Comparison of ENCODE assay signal across 1 cellular context in the genomic region with DNA sequence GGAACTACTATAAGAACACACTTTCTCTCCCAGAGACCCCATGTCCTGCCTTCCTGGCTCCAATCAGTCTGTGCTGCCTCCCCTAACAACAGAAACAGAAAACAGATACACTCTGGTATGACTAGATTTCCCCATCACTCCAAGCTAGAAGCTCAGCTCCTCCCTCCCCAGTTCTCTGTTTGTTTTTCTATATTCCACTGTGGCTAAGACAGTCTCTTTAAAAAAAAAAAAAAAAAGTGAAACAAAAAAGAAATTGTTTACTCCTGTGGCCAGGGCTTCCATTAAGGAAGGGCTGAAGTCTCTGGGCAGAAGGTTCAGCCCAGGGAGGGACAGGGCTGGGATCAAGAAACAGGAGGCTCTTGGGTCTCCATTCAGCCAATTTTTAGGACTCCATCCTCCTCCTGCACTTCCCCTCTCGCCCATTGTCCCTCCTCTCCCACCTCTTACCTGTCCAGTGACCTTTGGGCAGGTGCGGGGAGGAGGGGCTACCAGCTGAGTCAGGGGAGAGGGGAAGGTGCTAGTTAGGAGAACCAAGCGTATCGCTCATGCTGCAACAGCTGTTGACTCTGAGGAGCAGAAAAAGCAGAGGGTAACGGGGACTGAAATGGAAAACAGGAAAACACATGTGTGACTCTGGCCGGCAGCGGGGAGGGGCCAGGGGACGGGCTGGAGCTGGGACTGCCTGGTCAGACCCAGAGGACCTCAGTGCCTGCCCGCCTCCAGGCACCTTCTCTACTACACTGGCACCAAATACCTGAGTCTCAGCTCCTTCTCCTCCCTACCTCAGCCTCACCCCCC.
TF ChIP-seq lines count a peak whose summit lies in the region.

No MANE protein-coding gene starts in this region.

TF ChIP-seq in HepG2, 621 proteins besides CTCF, POLR2A, EP300 and RAD21 (continued from another document and continues in another):
- TF ChIP-seq, protein P1, sequence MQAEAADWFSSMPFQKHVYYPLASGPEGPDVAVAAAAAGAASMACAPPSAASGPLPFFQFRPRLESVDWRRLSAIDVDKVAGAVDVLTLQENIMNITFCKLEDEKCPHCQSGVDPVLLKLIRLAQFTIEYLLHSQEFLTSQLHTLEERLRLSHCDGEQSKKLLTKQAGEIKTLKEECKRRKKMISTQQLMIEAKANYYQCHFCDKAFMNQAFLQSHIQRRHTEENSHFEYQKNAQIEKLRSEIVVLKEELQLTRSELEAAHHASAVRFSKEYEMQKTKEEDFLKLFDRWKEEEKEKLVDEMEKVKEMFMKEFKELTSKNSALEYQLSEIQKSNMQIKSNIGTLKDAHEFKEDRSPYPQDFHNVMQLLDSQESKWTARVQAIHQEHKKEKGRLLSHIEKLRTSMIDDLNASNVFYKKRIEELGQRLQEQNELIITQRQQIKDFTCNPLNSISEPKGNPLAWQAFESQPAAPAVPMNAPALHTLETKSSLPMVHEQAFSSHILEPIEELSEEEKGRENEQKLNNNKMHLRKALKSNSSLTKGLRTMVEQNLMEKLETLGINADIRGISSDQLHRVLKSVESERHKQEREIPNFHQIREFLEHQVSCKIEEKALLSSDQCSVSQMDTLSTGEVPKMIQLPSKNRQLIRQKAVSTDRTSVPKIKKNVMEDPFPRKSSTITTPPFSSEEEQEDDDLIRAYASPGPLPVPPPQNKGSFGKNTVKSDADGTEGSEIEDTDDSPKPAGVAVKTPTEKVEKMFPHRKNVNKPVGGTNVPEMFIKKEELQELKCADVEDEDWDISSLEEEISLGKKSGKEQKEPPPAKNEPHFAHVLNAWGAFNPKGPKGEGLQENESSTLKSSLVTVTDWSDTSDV (CRISPR knock-in tag; IDR thresholded peaks at IDR 0.05) = 0 out of 2 replicates have a peak, but pooled peaks have one; percentile 45
- TF ChIP-seq KDM2A (CRISPR knock-in tag; IDR thresholded peaks at IDR 0.05; ENCODE audit: borderline replicate concordance, low read depth) (peak; percentile 48; the same call in 1 of the 2 replicates), TOE1 (CRISPR knock-in tag; IDR thresholded peaks at IDR 0.05) (no peak), MXD4 (CRISPR knock-in tag; IDR thresholded peaks at IDR 0.05) (0 out of 2 replicates have a peak, but pooled peaks have one; percentile 38), KDM1A (CRISPR knock-in tag; IDR thresholded peaks at IDR 0.05) (0 out of 2 replicates have a peak, but pooled peaks have one; percentile 31), TAF15 (IDR thresholded peaks at IDR 0.05; ENCODE audit: low read depth, low read length, poor library complexity, severe bottlenecking) (no peak), ZKSCAN8 (CRISPR knock-in tag; IDR thresholded peaks at IDR 0.05; ENCODE audit: borderline replicate concordance) (no peak), FOSL2 (CRISPR knock-in tag; IDR thresholded peaks at IDR 0.05) (peak; percentile 65), KLF9 (CRISPR knock-in tag; IDR thresholded peaks at IDR 0.05; ENCODE audit: low read depth) (no peak), FOXC1 (CRISPR knock-in tag; IDR thresholded peaks at IDR 0.05; ENCODE audit: borderline replicate concordance) (peak; percentile 87; the same call in 1 of the 2 replicates), EEA1 (CRISPR knock-in tag; IDR thresholded peaks at IDR 0.05; ENCODE audit: borderline replicate concordance) (no peak), GFI1 (CRISPR knock-in tag; IDR thresholded peaks at IDR 0.05; ENCODE audit: borderline replicate concordance) (no peak), ZFY (CRISPR knock-in tag; IDR thresholded peaks at IDR 0.05) (0 out of 2 replicates have a peak, but pooled peaks have one; percentile 8), RBAK (CRISPR knock-in tag; IDR thresholded peaks at IDR 0.05) (no peak), MTF1 (CRISPR knock-in tag; IDR thresholded peaks at IDR 0.05) (no peak), NFKBIZ (CRISPR knock-in tag; IDR thresholded peaks at IDR 0.05) (no peak), ZNF724P (CRISPR knock-in tag; IDR thresholded peaks at IDR 0.05; ENCODE audit: borderline replicate concordance) (peak; percentile 65; the same call in 1 of the 2 replicates), ZBTB38 (CRISPR knock-in tag; IDR thresholded peaks at IDR 0.05) (peak; percentile 53; the same call in 1 of the 2 replicates), ZNF224 (CRISPR knock-in tag; IDR thresholded peaks at IDR 0.05) (0 out of 2 replicates have a peak, but pooled peaks have one; percentile 21), HHEX (CRISPR knock-in tag; IDR thresholded peaks at IDR 0.05) (0 out of 2 replicates have a peak, but pooled peaks have one; percentile 39), ZBTB7A (CRISPR knock-in tag; IDR thresholded peaks at IDR 0.05) (no peak), FOXP1 (IDR thresholded peaks at IDR 0.05) (no peak), FOXP1 (CRISPR knock-in tag; IDR thresholded peaks at IDR 0.05) (peak; percentile 62), ZNF678 (CRISPR knock-in tag; IDR thresholded peaks at IDR 0.05) (no peak), ZNF556 (CRISPR knock-in tag; IDR thresholded peaks at IDR 0.05; ENCODE audit: borderline replicate concordance) (peak; percentile 76), ZNF577 (CRISPR knock-in tag; IDR thresholded peaks at IDR 0.05; ENCODE audit: borderline replicate concordance, low read depth) (no peak), CHCHD3 (CRISPR knock-in tag; IDR thresholded peaks at IDR 0.05) (no peak)
- TF ChIP-seq, protein P2, sequence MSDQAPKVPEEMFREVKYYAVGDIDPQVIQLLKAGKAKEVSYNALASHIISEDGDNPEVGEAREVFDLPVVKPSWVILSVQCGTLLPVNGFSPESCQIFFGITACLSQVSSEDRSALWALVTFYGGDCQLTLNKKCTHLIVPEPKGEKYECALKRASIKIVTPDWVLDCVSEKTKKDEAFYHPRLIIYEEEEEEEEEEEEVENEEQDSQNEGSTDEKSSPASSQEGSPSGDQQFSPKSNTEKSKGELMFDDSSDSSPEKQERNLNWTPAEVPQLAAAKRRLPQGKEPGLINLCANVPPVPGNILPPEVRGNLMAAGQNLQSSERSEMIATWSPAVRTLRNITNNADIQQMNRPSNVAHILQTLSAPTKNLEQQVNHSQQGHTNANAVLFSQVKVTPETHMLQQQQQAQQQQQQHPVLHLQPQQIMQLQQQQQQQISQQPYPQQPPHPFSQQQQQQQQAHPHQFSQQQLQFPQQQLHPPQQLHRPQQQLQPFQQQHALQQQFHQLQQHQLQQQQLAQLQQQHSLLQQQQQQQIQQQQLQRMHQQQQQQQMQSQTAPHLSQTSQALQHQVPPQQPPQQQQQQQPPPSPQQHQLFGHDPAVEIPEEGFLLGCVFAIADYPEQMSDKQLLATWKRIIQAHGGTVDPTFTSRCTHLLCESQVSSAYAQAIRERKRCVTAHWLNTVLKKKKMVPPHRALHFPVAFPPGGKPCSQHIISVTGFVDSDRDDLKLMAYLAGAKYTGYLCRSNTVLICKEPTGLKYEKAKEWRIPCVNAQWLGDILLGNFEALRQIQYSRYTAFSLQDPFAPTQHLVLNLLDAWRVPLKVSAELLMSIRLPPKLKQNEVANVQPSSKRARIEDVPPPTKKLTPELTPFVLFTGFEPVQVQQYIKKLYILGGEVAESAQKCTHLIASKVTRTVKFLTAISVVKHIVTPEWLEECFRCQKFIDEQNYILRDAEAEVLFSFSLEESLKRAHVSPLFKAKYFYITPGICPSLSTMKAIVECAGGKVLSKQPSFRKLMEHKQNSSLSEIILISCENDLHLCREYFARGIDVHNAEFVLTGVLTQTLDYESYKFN (CRISPR knock-in tag; conservative IDR thresholded peaks at IDR 0.05) = peak; percentile 47; the same call in 1 of the 2 replicates
- TF ChIP-seq, protein P3, sequence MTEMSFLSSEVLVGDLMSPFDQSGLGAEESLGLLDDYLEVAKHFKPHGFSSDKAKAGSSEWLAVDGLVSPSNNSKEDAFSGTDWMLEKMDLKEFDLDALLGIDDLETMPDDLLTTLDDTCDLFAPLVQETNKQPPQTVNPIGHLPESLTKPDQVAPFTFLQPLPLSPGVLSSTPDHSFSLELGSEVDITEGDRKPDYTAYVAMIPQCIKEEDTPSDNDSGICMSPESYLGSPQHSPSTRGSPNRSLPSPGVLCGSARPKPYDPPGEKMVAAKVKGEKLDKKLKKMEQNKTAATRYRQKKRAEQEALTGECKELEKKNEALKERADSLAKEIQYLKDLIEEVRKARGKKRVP (CRISPR knock-in tag; IDR thresholded peaks at IDR 0.05) = peak in 1 of 2 experiments; percentile 25; a peak in 1 of 4 replicates
- TF ChIP-seq, protein P4, sequence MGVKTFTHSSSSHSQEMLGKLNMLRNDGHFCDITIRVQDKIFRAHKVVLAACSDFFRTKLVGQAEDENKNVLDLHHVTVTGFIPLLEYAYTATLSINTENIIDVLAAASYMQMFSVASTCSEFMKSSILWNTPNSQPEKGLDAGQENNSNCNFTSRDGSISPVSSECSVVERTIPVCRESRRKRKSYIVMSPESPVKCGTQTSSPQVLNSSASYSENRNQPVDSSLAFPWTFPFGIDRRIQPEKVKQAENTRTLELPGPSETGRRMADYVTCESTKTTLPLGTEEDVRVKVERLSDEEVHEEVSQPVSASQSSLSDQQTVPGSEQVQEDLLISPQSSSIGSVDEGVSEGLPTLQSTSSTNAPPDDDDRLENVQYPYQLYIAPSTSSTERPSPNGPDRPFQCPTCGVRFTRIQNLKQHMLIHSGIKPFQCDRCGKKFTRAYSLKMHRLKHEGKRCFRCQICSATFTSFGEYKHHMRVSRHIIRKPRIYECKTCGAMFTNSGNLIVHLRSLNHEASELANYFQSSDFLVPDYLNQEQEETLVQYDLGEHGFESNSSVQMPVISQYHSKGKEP (CRISPR knock-in tag; IDR thresholded peaks at IDR 0.05) = no peak
- TF ChIP-seq, protein P5, sequence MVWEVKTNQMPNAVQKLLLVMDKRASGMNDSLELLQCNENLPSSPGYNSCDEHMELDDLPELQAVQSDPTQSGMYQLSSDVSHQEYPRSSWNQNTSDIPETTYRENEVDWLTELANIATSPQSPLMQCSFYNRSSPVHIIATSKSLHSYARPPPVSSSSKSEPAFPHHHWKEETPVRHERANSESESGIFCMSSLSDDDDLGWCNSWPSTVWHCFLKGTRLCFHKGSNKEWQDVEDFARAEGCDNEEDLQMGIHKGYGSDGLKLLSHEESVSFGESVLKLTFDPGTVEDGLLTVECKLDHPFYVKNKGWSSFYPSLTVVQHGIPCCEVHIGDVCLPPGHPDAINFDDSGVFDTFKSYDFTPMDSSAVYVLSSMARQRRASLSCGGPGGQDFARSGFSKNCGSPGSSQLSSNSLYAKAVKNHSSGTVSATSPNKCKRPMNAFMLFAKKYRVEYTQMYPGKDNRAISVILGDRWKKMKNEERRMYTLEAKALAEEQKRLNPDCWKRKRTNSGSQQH (CRISPR knock-in tag; IDR thresholded peaks at IDR 0.05; ENCODE audit: low read depth) = peak; percentile 32; the same call in 1 of the 2 replicates
- TF ChIP-seq, protein P6, sequence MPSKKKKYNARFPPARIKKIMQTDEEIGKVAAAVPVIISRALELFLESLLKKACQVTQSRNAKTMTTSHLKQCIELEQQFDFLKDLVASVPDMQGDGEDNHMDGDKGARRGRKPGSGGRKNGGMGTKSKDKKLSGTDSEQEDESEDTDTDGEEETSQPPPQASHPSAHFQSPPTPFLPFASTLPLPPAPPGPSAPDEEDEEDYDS (CRISPR knock-in tag; IDR thresholded peaks at IDR 0.05) = peak; percentile 15; the same call in 1 of the 2 replicates
- TF ChIP-seq, protein P7, sequence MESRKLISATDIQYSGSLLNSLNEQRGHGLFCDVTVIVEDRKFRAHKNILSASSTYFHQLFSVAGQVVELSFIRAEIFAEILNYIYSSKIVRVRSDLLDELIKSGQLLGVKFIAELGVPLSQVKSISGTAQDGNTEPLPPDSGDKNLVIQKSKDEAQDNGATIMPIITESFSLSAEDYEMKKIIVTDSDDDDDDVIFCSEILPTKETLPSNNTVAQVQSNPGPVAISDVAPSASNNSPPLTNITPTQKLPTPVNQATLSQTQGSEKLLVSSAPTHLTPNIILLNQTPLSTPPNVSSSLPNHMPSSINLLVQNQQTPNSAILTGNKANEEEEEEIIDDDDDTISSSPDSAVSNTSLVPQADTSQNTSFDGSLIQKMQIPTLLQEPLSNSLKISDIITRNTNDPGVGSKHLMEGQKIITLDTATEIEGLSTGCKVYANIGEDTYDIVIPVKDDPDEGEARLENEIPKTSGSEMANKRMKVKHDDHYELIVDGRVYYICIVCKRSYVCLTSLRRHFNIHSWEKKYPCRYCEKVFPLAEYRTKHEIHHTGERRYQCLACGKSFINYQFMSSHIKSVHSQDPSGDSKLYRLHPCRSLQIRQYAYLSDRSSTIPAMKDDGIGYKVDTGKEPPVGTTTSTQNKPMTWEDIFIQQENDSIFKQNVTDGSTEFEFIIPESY (CRISPR knock-in tag; IDR thresholded peaks at IDR 0.05) = no peak
- TF ChIP-seq, protein P8, sequence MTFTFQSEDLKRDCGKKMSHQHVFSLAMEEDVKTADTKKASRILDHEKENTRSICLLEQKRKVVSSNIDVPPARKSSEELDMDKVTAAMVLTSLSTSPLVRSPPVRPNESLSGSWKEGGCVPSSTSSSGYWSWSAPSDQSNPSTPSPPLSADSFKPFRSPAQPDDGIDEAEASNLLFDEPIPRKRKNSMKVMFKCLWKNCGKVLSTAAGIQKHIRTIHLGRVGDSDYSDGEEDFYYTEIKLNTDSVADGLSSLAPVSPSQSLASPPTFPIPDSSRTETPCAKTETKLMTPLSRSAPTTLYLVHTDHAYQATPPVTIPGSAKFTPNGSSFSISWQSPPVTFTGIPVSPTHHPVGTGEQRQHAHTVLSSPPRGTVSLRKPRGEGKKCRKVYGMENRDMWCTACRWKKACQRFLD (CRISPR knock-in tag; IDR thresholded peaks at IDR 0.05; ENCODE audit: borderline replicate concordance) = peak; percentile 44; the same call in 1 of the 2 replicates
- TF ChIP-seq, protein P9, sequence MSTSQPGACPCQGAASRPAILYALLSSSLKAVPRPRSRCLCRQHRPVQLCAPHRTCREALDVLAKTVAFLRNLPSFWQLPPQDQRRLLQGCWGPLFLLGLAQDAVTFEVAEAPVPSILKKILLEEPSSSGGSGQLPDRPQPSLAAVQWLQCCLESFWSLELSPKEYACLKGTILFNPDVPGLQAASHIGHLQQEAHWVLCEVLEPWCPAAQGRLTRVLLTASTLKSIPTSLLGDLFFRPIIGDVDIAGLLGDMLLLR (CRISPR knock-in tag; IDR thresholded peaks at IDR 0.05) = no peak
- TF ChIP-seq, protein P10, sequence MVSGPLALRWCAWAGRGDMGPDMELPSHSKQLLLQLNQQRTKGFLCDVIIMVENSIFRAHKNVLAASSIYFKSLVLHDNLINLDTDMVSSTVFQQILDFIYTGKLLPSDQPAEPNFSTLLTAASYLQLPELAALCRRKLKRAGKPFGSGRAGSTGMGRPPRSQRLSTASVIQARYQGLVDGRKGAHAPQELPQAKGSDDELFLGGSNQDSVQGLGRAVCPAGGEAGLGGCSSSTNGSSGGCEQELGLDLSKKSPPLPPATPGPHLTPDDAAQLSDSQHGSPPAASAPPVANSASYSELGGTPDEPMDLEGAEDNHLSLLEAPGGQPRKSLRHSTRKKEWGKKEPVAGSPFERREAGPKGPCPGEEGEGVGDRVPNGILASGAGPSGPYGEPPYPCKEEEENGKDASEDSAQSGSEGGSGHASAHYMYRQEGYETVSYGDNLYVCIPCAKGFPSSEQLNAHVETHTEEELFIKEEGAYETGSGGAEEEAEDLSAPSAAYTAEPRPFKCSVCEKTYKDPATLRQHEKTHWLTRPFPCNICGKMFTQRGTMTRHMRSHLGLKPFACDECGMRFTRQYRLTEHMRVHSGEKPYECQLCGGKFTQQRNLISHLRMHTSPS (CRISPR knock-in tag; IDR thresholded peaks at IDR 0.05; ENCODE audit: low read depth) = 0 out of 2 replicates have a peak, but pooled peaks have one; percentile 17
- TF ChIP-seq, protein P11, sequence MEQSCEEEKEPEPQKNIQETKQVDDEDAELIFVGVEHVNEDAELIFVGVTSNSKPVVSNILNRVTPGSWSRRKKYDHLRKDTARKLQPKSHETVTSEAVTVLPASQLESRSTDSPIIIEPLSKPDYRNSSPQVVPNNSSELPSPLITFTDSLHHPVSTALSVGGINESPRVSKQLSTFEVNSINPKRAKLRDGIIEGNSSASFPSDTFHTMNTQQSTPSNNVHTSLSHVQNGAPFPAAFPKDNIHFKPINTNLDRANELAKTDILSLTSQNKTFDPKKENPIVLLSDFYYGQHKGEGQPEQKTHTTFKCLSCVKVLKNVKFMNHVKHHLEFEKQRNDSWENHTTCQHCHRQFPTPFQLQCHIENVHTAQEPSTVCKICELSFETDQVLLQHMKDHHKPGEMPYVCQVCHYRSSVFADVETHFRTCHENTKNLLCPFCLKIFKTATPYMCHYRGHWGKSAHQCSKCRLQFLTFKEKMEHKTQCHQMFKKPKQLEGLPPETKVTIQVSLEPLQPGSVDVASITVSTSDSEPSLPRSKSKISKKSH (CRISPR knock-in tag; IDR thresholded peaks at IDR 0.05; ENCODE audit: borderline replicate concordance) = 0 out of 2 replicates have a peak, but pooled peaks have one; percentile 24
